In genomic region chr15:85044894-85045293, GRCh38 we compare ENCODE assay signal across 11 cellular contexts.
DNase-seq lines count a peak whose midpoint lies in the region; ATAC-seq lines count a peak whose summit lies in the region.
"Had no signal": no experiment of that assay in that cellular context is flagged by ENCODE, and none has a peak within 500 bp of the region (broad histone marks: within the 10 kb centered on the region; RNA-seq: fewer than 3 reads in every experiment).

No MANE protein-coding gene starts in this region.

- peak overlapping the region in 2 of 3 donors; percentile 51 to 58 for H3K27ac Mint-ChIP-seq in CD4-positive, CD25-positive, alpha-beta regulatory T cell
- H3K27ac Mint-ChIP-seq in CD8-positive, alpha-beta memory T cell, result peak overlapping the region; percentile 15 to 66 (median 50)
- H3K27ac Mint-ChIP-seq: dendritic cell treated with granulocyte-macrophage colony-stimulating factor and Interleukin-4, amounts not matched to agents 40 ng/mL and 50 ng/mL, for 4 days; stimulated activated naive CD8-positive, alpha-beta T cell treated with anti-CD3 and anti-CD28 coated beads, Interleukin-15, Interleukin-2, amounts not matched to agents 100 ng/mL and 50 ng/mL, for 24 hours had no signal

- no peak for DNase-seq in CD4-positive, CD25-positive, alpha-beta regulatory T cell
- DNase-seq in CD8-positive, alpha-beta memory T cell, result no peak
- DNase-seq in pons (ENCODE audit: low spot score) (peak; percentile 63), cerebellar cortex (ENCODE audit: low spot score) (no peak), SKM-1 treated with dmso at 0.1 percent for 144 hours (lab: John Stamatoyannopoulos, UW; ENCODE audit: unreplicated experiment) (no peak), NCI-H2107 (lab: John Stamatoyannopoulos, UW) (no peak)

- POLR2A ChIA-PET in CD8-positive, alpha-beta memory T cell (lab: Charles Lee), result no interaction called here

- no peaks in the 10 kb centered on the region for H3K27me3 Mint-ChIP-seq in CD4-positive, CD25-positive, alpha-beta regulatory T cell
- no peaks in the 10 kb centered on the region for H3K27me3 Mint-ChIP-seq in CD8-positive, alpha-beta memory T cell
- H3K27me3 Mint-ChIP-seq: dendritic cell treated with granulocyte-macrophage colony-stimulating factor and Interleukin-4, amounts not matched to agents 40 ng/mL and 50 ng/mL, for 4 days; stimulated activated naive CD8-positive, alpha-beta T cell treated with anti-CD3 and anti-CD28 coated beads, Interleukin-15, Interleukin-2, amounts not matched to agents 100 ng/mL and 50 ng/mL, for 24 hours had no signal

- no peak overlapping the region for H3K4me3 Mint-ChIP-seq in CD4-positive, CD25-positive, alpha-beta regulatory T cell
- no peak overlapping the region for H3K4me3 Mint-ChIP-seq in CD8-positive, alpha-beta memory T cell
- H3K4me3 Mint-ChIP-seq: dendritic cell treated with granulocyte-macrophage colony-stimulating factor and Interleukin-4, amounts not matched to agents 40 ng/mL and 50 ng/mL, for 4 days; stimulated activated naive CD8-positive, alpha-beta T cell treated with anti-CD3 and anti-CD28 coated beads, Interleukin-15, Interleukin-2, amounts not matched to agents 100 ng/mL and 50 ng/mL, for 24 hours had no signal

- no peak for ATAC-seq in CD4-positive, CD25-positive, alpha-beta regulatory T cell (ENCODE audit: low read depth in 2 of 2)

- H3K9me3 ChIP-seq in CD4-positive, CD25-positive, alpha-beta regulatory T cell (ENCODE audit: control insufficient read depth in 2 of 2, low read length in 2 of 2), result no peaks in the 10 kb centered on the region
- H3K9me3 ChIP-seq in CD8-positive, alpha-beta memory T cell (ENCODE audit: low read length), result no peaks in the 10 kb centered on the region
- H3K9me3 ChIP-seq: body of pancreas had no signal

- CTCF ChIA-PET in CD8-positive, alpha-beta memory T cell (lab: Charles Lee), result interaction anchor here (1.0 to 1.5 kb wide), 5 partner anchors 10 to 114 kb away, joined by 4 to 5 read pairs (median 4); no protein-coding TSS in a partner anchor

- no peaks in the 10 kb centered on the region for H3K36me3 Mint-ChIP-seq in CD4-positive, CD25-positive, alpha-beta regulatory T cell
- H3K36me3 Mint-ChIP-seq in CD8-positive, alpha-beta memory T cell, result no peaks in the 10 kb centered on the region

- no peaks in the 10 kb centered on the region for H3K4me1 ChIP-seq in CD4-positive, CD25-positive, alpha-beta regulatory T cell (ENCODE audit: control insufficient read depth, insufficient read depth, low read length, poor library complexity, severe bottlenecking)
- peaks cover 8% of the 10 kb centered on the region for H3K4me1 ChIP-seq in CD8-positive, alpha-beta memory T cell (ENCODE audit: insufficient read depth, low read length)
- H3K4me1 ChIP-seq: foreskin keratinocyte had no signal

- H3K36me3 ChIP-seq in CD4-positive, CD25-positive, alpha-beta regulatory T cell (ENCODE audit: control insufficient read depth, insufficient read depth, low read length), result no peaks in the 10 kb centered on the region
- no peaks in the 10 kb centered on the region for H3K36me3 ChIP-seq in CD8-positive, alpha-beta memory T cell (ENCODE audit: insufficient read depth, low read length)

- no peak overlapping the region for H3K4me3 ChIP-seq in CD4-positive, CD25-positive, alpha-beta regulatory T cell (ENCODE audit: low read depth, low read length)
- H3K4me3 ChIP-seq in CD8-positive, alpha-beta memory T cell (ENCODE audit: low read length), result no peak overlapping the region
- H3K4me3 ChIP-seq: body of pancreas had no signal

- H3K9me3 Mint-ChIP-seq in CD4-positive, CD25-positive, alpha-beta regulatory T cell, result no peaks in the 10 kb centered on the region
- no peaks in the 10 kb centered on the region for H3K9me3 Mint-ChIP-seq in CD8-positive, alpha-beta memory T cell
- H3K9me3 Mint-ChIP-seq: dendritic cell treated with granulocyte-macrophage colony-stimulating factor and Interleukin-4, amounts not matched to agents 40 ng/mL and 50 ng/mL, for 4 days; stimulated activated naive CD8-positive, alpha-beta T cell treated with anti-CD3 and anti-CD28 coated beads, Interleukin-15, Interleukin-2, amounts not matched to agents 100 ng/mL and 50 ng/mL, for 24 hours had no signal

- peaks cover 0 to 34% (median 19%) of the 10 kb centered on the region in 4 donors for H3K4me1 Mint-ChIP-seq in CD4-positive, CD25-positive, alpha-beta regulatory T cell
- peaks cover 20 to 45% (median 23%) of the 10 kb centered on the region in 3 donors for H3K4me1 Mint-ChIP-seq in CD8-positive, alpha-beta memory T cell

- no peaks in the 10 kb centered on the region for H3K27me3 ChIP-seq in CD4-positive, CD25-positive, alpha-beta regulatory T cell (ENCODE audit: control insufficient read depth, insufficient read depth, low read length)
- H3K27me3 ChIP-seq in CD8-positive, alpha-beta memory T cell (ENCODE audit: insufficient read depth, low read length, poor library complexity, severe bottlenecking), result no peaks in the 10 kb centered on the region
- H3K27me3 ChIP-seq: body of pancreas, foreskin keratinocyte had no signal

- no peak overlapping the region for H3K27ac ChIP-seq in CD4-positive, CD25-positive, alpha-beta regulatory T cell (ENCODE audit: insufficient read depth, low read length, poor library complexity, severe bottlenecking)
- H3K27ac ChIP-seq in CD8-positive, alpha-beta memory T cell (ENCODE audit: low read depth, low read length), result no peak overlapping the region
- H3K27ac ChIP-seq in angular gyrus (ENCODE audit: low read depth, low read length), result peak overlapping the region; percentile 78
- H3K27ac ChIP-seq: body of pancreas, foreskin keratinocyte had no signal
